In genomic region chr2:240435955-240436625, GRCh38 we compare ENCODE assay signal across 9 cellular contexts.
DNase-seq lines count a peak whose midpoint lies in the region; ATAC-seq and TF ChIP-seq lines count a peak whose summit lies in the region.
"Had no signal": no experiment of that assay in that cellular context is flagged by ENCODE, and none has a peak within 500 bp of the region (broad histone marks: within the 10 kb centered on the region; RNA-seq: fewer than 3 reads in every experiment).

No MANE protein-coding gene starts in this region.

- no peak for TF ChIP-seq CTCF in OCI-LY1 (IDR thresholded peaks at IDR 0.05; ENCODE audit: low read length)

- in situ Hi-C loops in KBM-7 (cut with MboI; ENCODE audit: low pct_unique_long_range_greater_than_20kb, low sequenced_read_pairs) = loop anchor here (25.0 kb wide), 1 partner anchor 199 kb away; no protein-coding TSS in a partner anchor

- ATAC-seq in GM19452 (IDR thresholded peaks at IDR 0.05; ENCODE audit: unreplicated experiment) = peak; percentile 17

- peak; percentile 56 for DNase-seq in AG20443 (ENCODE audit: low spot score)
- DNase-seq in effector memory CD4-positive, alpha-beta T cell = no peak
- no peak for DNase-seq in NAMALWA (ENCODE audit: low spot score)
- DNase-seq in cerebellar cortex (ENCODE audit: low spot score) = no peak
- no peak for DNase-seq in KBM-7

- H4K20me1 ChIP-seq in OCI-LY1 (ENCODE audit: insufficient read depth, low read length) = no peaks in the 10 kb centered on the region

- H3K27ac ChIP-seq in OCI-LY1 (ENCODE audit: low read depth, low read length, poor library complexity, severe bottlenecking) = no peak overlapping the region
- no peak overlapping the region for H3K27ac ChIP-seq in effector memory CD4-positive, alpha-beta T cell (ENCODE audit: insufficient read depth, low read length, poor library complexity, severe bottlenecking)
- no peak overlapping the region for H3K27ac ChIP-seq in muscle layer of duodenum (ENCODE audit: low read length)
- H3K27ac ChIP-seq: neutrophil had no signal

- H3K9me2 ChIP-seq in OCI-LY1 (ENCODE audit: low read depth, low read length) = no peaks in the 10 kb centered on the region

- H3K9me3 ChIP-seq in OCI-LY1 (ENCODE audit: low read length) (no peaks in the 10 kb centered on the region), muscle layer of duodenum (ENCODE audit: control insufficient read depth in 1 of 2, low read length in 2 of 2) (no peaks in the 10 kb centered on the region)
- no peaks in the 10 kb centered on the region for H3K9me3 ChIP-seq in effector memory CD4-positive, alpha-beta T cell (ENCODE audit: control insufficient read depth, low read length)
- H3K9me3 ChIP-seq: neutrophil had no signal

- H3K4me1 ChIP-seq in OCI-LY1 (ENCODE audit: insufficient read depth, low read length, severe bottlenecking) (peaks cover 8% of the 10 kb centered on the region), muscle layer of duodenum (ENCODE audit: control insufficient read depth in 1 of 2, insufficient read depth in 2 of 2, low read length in 2 of 2) (peaks cover 0 to 30% of the 10 kb centered on the region in 2 donors)
- H3K4me1 ChIP-seq in effector memory CD4-positive, alpha-beta T cell (ENCODE audit: control insufficient read depth, insufficient read depth, low read length, poor library complexity, severe bottlenecking) = peaks cover 13% of the 10 kb centered on the region

- no peaks in the 10 kb centered on the region for H3K27me3 ChIP-seq in OCI-LY1 (ENCODE audit: insufficient read depth, low read length)
- peaks cover 13% of the 10 kb centered on the region for H3K27me3 ChIP-seq in effector memory CD4-positive, alpha-beta T cell (replicated peaks; ENCODE audit: control insufficient read depth, insufficient read depth, low read length, poor library complexity, severe bottlenecking)
- peaks cover 14% of the 10 kb centered on the region for H3K27me3 ChIP-seq in muscle layer of duodenum (ENCODE audit: low read depth, low read length)

- H3K36me3 ChIP-seq in OCI-LY1 (ENCODE audit: insufficient read depth, low read length) (no peaks in the 10 kb centered on the region), muscle layer of duodenum (ENCODE audit: control insufficient read depth in 1 of 2, insufficient read depth in 2 of 2, low read length in 2 of 2) (no peaks in the 10 kb centered on the region)
- H3K36me3 ChIP-seq in effector memory CD4-positive, alpha-beta T cell (ENCODE audit: control insufficient read depth, insufficient read depth, low read length) = no peaks in the 10 kb centered on the region
- H3K36me3 ChIP-seq: neutrophil had no signal

- no peak overlapping the region for H2AFZ ChIP-seq in OCI-LY1 (ENCODE audit: low read length)

- H3F3A ChIP-seq in OCI-LY1 (ENCODE audit: insufficient read depth, low read length) = no peaks in the 10 kb centered on the region

- peak overlapping the region; percentile 62; the same call in 1 of the 2 replicates for H3K9ac ChIP-seq in OCI-LY1 (ENCODE audit: low read length)

- peak overlapping the region; percentile 86 for H3K4me2 ChIP-seq in OCI-LY1 (ENCODE audit: low read length)

- H3K4me3 ChIP-seq in OCI-LY1 (ENCODE audit: low read depth, low read length, poor library complexity, severe bottlenecking) (peak overlapping the region; percentile 62), muscle layer of duodenum (ENCODE audit: low read depth in 1 of 2, low read length in 2 of 2) (peak overlapping the region; percentile 42 to 69)
- peak overlapping the region; percentile 52 for H3K4me3 ChIP-seq in effector memory CD4-positive, alpha-beta T cell (ENCODE audit: insufficient read depth, low read depth, low read length, poor library complexity, severe bottlenecking)

- no peaks in the 10 kb centered on the region for H3K79me2 ChIP-seq in OCI-LY1 (ENCODE audit: insufficient read depth, low read length)
